Comparison of ENCODE assay signal across 23 cellular contexts in the genomic region with DNA sequence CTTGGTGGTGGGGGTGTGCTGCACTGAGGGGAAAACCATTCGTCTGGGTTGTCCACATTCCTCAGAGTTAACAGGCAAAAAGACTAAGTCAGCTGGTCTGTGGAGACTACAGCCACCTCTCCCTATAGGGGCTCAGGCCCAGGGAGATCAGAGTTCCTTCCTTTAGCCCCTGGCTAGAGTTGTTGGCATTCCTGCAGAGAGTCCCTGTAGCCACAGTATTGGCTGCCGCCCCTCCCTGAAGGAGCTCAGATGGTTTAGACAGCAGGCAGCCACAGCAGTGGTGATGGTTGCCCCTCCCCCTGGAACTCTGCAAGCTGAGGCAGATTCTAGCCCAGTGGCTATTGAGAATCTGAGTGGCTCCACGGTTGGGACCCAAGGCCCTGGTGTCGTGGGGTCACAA.
DNase-seq lines count a peak whose midpoint lies in the region.
"Had no signal": no experiment of that assay in that cellular context is flagged by ENCODE, and none has a peak within 500 bp of the region (broad histone marks: within the 10 kb centered on the region; RNA-seq: fewer than 3 reads in every experiment).

No MANE protein-coding gene starts in this region.

- no peak overlapping the region for H3K14ac ChIP-seq in neuronal stem cell (ENCODE audit: low read length)

- no peaks in the 10 kb centered on the region for H3K27me3 ChIP-seq in neuronal stem cell (ENCODE audit: control insufficient read depth in 3 of 3, insufficient read depth in 3 of 3, low read depth in 1 of 3, low read length in 3 of 3)
- H3K27me3 ChIP-seq: BLaER1, SJSA1 had no signal

- no peaks in the 10 kb centered on the region for H3K79me1 ChIP-seq in neuronal stem cell (ENCODE audit: low read depth, low read length)

- no peak overlapping the region for H2BK12ac ChIP-seq in neuronal stem cell (ENCODE audit: low read length)

- H2AFZ ChIP-seq in neuronal stem cell (ENCODE audit: low read length) = peak overlapping the region; percentile 53

- H3K9me3 ChIP-seq in neuronal stem cell (replicated peaks in 1 of 2; ENCODE audit: control insufficient read depth in 2 of 2, insufficient read depth in 1 of 2, low read depth in 1 of 2, low read length in 2 of 2) = no peaks in the 10 kb centered on the region
- H3K9me3 ChIP-seq: BLaER1, SJSA1 had no signal

- no peak overlapping the region for H2BK5ac ChIP-seq in neuronal stem cell (ENCODE audit: low read length)

- no peak overlapping the region for H2AK5ac ChIP-seq in neuronal stem cell (ENCODE audit: low read depth, low read length)

- H2BK120ac ChIP-seq in neuronal stem cell (ENCODE audit: low read depth, low read length) = no peak overlapping the region

- no peak overlapping the region for H3K23ac ChIP-seq in neuronal stem cell (ENCODE audit: low read depth, low read length, poor library complexity)

- no CpG with 5 or more reads among the region's 4 CpGs for WGBS in neuronal stem cell (ENCODE audit: extremely low coverage in 2 of 2, insufficient read length in 2 of 2, insufficient replicate concordance in 1 of 2), 2 donors

- no peak overlapping the region for H3K27ac ChIP-seq in neuronal stem cell (replicated peaks; ENCODE audit: low read length)
- H3K27ac ChIP-seq: BLaER1, SJSA1 had no signal

- peak overlapping the region; percentile 40 for H3K18ac ChIP-seq in neuronal stem cell (ENCODE audit: low read length)

- no peak overlapping the region for H3K9ac ChIP-seq in neuronal stem cell (ENCODE audit: low read depth, low read length, poor library complexity)
- H3K9ac ChIP-seq: BLaER1 had no signal

- H4K91ac ChIP-seq in neuronal stem cell (ENCODE audit: low read depth, low read length, poor library complexity) = no peak overlapping the region

- H3K4me2 ChIP-seq in neuronal stem cell (ENCODE audit: insufficient read depth, low read length, poor library complexity, severe bottlenecking) = no peak overlapping the region
- H3K4me2 ChIP-seq: BLaER1 had no signal

- H3K4me3 ChIP-seq in neuronal stem cell (ENCODE audit: low read length in 2 of 2) = no peak overlapping the region
- H3K4me3 ChIP-seq: BLaER1, SJSA1 had no signal

- H3K4me1 ChIP-seq in neuronal stem cell (ENCODE audit: control insufficient read depth in 2 of 2, insufficient read depth in 1 of 2, low read depth in 1 of 2, low read length in 2 of 2) = peaks cover 0 to 3% of the 10 kb centered on the region in 2 donors
- H3K4me1 ChIP-seq: BLaER1, SJSA1 had no signal

- H3K36me3 ChIP-seq in neuronal stem cell (replicated peaks in 1 of 2; ENCODE audit: control insufficient read depth in 2 of 2, insufficient read depth in 2 of 2, low read length in 2 of 2) = no peaks in the 10 kb centered on the region
- H3K36me3 ChIP-seq: BLaER1, SJSA1 had no signal

- H4K8ac ChIP-seq in neuronal stem cell (ENCODE audit: low read depth, low read length) = no peak overlapping the region

- H2BK15ac ChIP-seq in neuronal stem cell (ENCODE audit: low read length) = no peak overlapping the region

- no peak overlapping the region for H3K4ac ChIP-seq in neuronal stem cell (ENCODE audit: low read length)

- DNase-seq in H4 (ENCODE audit: low spot score) (peak; percentile 4), ecto neural progenitor cell (ENCODE audit: low spot score) (peak; percentile 66), iPS-NIHi7 (ENCODE audit: extremely low spot score) (peak; percentile 43), neuronal stem cell (ENCODE audit: low spot score) (no peak), amniotic stem cell (lab: John Stamatoyannopoulos, UW) (no peak), HT-29 (ENCODE audit: low spot score) (no peak)
- DNase-seq in stimulated activated CD8-positive, alpha-beta memory T cell treated with anti-CD3 and anti-CD28 coated beads, Interleukin-4, amount 100 ng/mL, for 48 hours = no peak
- DNase-seq: CD4-positive, CD25-positive, alpha-beta regulatory T cell; DMS153; DND-41; KBM-7; MV-4-11; NCI-H1105; NCI-H1436 treated with DMSO at 0.1 percent for 48 hours; NCI-H187 treated with DMSO at 0.1 percent for 48 hours; NCI-H2171 treated with DMSO at 0.1 percent for 48 hours; NCI-H345; NCI-H524; NCI-H774; Right ventricle myocardium superior; RPMI8226 had no signal

Comparison
In these comparisons a context has a peak if more than half of its experiments do, and no peak if none do; other contexts are left out.
1. DNase-seq: peak in H4 (single experiment), ecto neural progenitor cell (single experiment) and iPS-NIHi7 (single experiment); none in neuronal stem cell (single experiment), stimulated activated CD8-positive, alpha-beta memory T cell treated with anti-CD3 and anti-CD28 coated beads, Interleukin-4, amount 100 ng/mL, for 48 hours (single experiment), amniotic stem cell (single experiment) and HT-29 (single experiment).